Comparison of ENCODE assay signal across 8 cellular contexts in genomic region chr21:17784604-17785402, GRCh38. TPM values are rescaled to one million over a fixed set of nuclear protein-coding genes. Genes with fewer than 3 reads are reported as not detected.
DNase-seq lines count a peak whose midpoint lies in the region; ATAC-seq and TF ChIP-seq lines count a peak whose summit lies in the region.

No MANE protein-coding gene starts in this region.

- H3K27me3 Mint-ChIP-seq in activated T-helper 1 cell treated with anti-CD3 and anti-CD28 coated beads, Interleukin-12 subunit alpha, Interleukin-12 subunit beta, Interleukin-2, Interleukin-4 antibody, amounts not matched to agents 30 ng/mL and 10 ng/mL and 1 ng/mL, durations not matched to agents 14 hours and 24 hours and 36 hours (ENCODE audit: insufficient read depth): no peaks in the 10 kb centered on the region
- H3K27me3 Mint-ChIP-seq in chondrocyte (ENCODE audit: low read depth): no peaks in the 10 kb centered on the region

- DNase-seq in CD1c-positive myeloid dendritic cell (ENCODE audit: extremely low spot score) (peak; percentile 45), chondrocyte (ENCODE audit: low spot score) (no peak), GM03348 (ENCODE audit: low spot score) (no peak), GOT3 (lab: John Stamatoyannopoulos, UW) (no peak), Right ventricle myocardium superior (no peak)
- DNase-seq in activated T-helper 1 cell treated with anti-CD3 and anti-CD28 coated beads, Interleukin-12 subunit alpha, Interleukin-12 subunit beta, Interleukin-2, Interleukin-4 antibody, amounts not matched to agents 30 ng/mL and 10 ng/mL and 1 ng/mL, durations not matched to agents 14 hours and 24 hours and 36 hours (ENCODE audit: low spot score): no peak

- no peak for TF ChIP-seq CTCF in chondrocyte (IDR thresholded peaks at IDR 0.05)

- peak; percentile 40 for ATAC-seq in GM19372 (IDR thresholded peaks at IDR 0.05; ENCODE audit: low read depth, unreplicated experiment)
- ATAC-seq in HG03378 (IDR thresholded peaks at IDR 0.05; ENCODE audit: unreplicated experiment): peak; percentile 59
- ATAC-seq in Right ventricle myocardium superior (ENCODE audit: poor library complexity): no peak

- H3K9me3 Mint-ChIP-seq in activated T-helper 1 cell treated with anti-CD3 and anti-CD28 coated beads, Interleukin-12 subunit alpha, Interleukin-12 subunit beta, Interleukin-2, Interleukin-4 antibody, amounts not matched to agents 30 ng/mL and 10 ng/mL and 1 ng/mL, durations not matched to agents 14 hours and 24 hours and 36 hours: peaks cover under 1% of the 10 kb centered on the region
- peaks cover 3% of the 10 kb centered on the region for H3K9me3 Mint-ChIP-seq in chondrocyte (ENCODE audit: low read depth)

- peak overlapping the region; percentile 34 for H3K4me3 Mint-ChIP-seq in activated T-helper 1 cell treated with anti-CD3 and anti-CD28 coated beads, Interleukin-12 subunit alpha, Interleukin-12 subunit beta, Interleukin-2, Interleukin-4 antibody, amounts not matched to agents 30 ng/mL and 10 ng/mL and 1 ng/mL, durations not matched to agents 14 hours and 24 hours and 36 hours
- no peak overlapping the region for H3K4me3 Mint-ChIP-seq in chondrocyte (ENCODE audit: unreplicated experiment)

- H3K36me3 Mint-ChIP-seq in activated T-helper 1 cell treated with anti-CD3 and anti-CD28 coated beads, Interleukin-12 subunit alpha, Interleukin-12 subunit beta, Interleukin-2, Interleukin-4 antibody, amounts not matched to agents 30 ng/mL and 10 ng/mL and 1 ng/mL, durations not matched to agents 14 hours and 24 hours and 36 hours (ENCODE audit: low read depth): peaks cover 43% of the 10 kb centered on the region
- peaks cover 23% of the 10 kb centered on the region for H3K36me3 Mint-ChIP-seq in chondrocyte (ENCODE audit: low read depth)

- peaks cover 100% of the 10 kb centered on the region for H3K4me1 Mint-ChIP-seq in activated T-helper 1 cell treated with anti-CD3 and anti-CD28 coated beads, Interleukin-12 subunit alpha, Interleukin-12 subunit beta, Interleukin-2, Interleukin-4 antibody, amounts not matched to agents 30 ng/mL and 10 ng/mL and 1 ng/mL, durations not matched to agents 14 hours and 24 hours and 36 hours (ENCODE audit: low read depth)
- H3K4me1 Mint-ChIP-seq in chondrocyte (ENCODE audit: low read depth): no peaks in the 10 kb centered on the region

- peak overlapping the region; percentile 84 for H3K27ac Mint-ChIP-seq in activated T-helper 1 cell treated with anti-CD3 and anti-CD28 coated beads, Interleukin-12 subunit alpha, Interleukin-12 subunit beta, Interleukin-2, Interleukin-4 antibody, amounts not matched to agents 30 ng/mL and 10 ng/mL and 1 ng/mL, durations not matched to agents 14 hours and 24 hours and 36 hours
- H3K27ac Mint-ChIP-seq in chondrocyte (ENCODE audit: unreplicated experiment): no peak overlapping the region

- intact Hi-C loops in activated T-helper 1 cell treated with anti-CD3 and anti-CD28 coated beads, Interleukin-12 subunit alpha, Interleukin-12 subunit beta, Interleukin-2, Interleukin-4 antibody, amounts not matched to agents 30 ng/mL and 10 ng/mL and 1 ng/mL, durations not matched to agents 14 hours and 24 hours and 36 hours (cut with micrococcal nuclease): loop anchor here (1.0 to 5.0 kb wide), 7 partner anchors 9 to 467 kb away; partner anchors contain the start of gene C21orf91
- intact Hi-C loops in Right ventricle myocardium superior (cut with DNase I): no loop called here

RNA-seq across cellular contexts. Expression of gene C21orf91, which starts 34.4 kb away (rescaled TPM):
- 45.4 and 49.2 TPM in 2 replicates for total RNA-seq in activated T-helper 1 cell treated with anti-CD3 and anti-CD28 coated beads, Interleukin-12 subunit alpha, Interleukin-12 subunit beta, Interleukin-2, Interleukin-4 antibody, amounts not matched to agents 30 ng/mL and 10 ng/mL and 1 ng/mL, durations not matched to agents 14 hours and 24 hours and 36 hours
- total RNA-seq in chondrocyte: 10.4 to 15.1 TPM (median 12.9 TPM) in 3 replicates
- 6.3 TPM for total RNA-seq in Right ventricle myocardium superior
